Comparison of ENCODE assay signal across 2 cellular contexts in the genomic region with DNA sequence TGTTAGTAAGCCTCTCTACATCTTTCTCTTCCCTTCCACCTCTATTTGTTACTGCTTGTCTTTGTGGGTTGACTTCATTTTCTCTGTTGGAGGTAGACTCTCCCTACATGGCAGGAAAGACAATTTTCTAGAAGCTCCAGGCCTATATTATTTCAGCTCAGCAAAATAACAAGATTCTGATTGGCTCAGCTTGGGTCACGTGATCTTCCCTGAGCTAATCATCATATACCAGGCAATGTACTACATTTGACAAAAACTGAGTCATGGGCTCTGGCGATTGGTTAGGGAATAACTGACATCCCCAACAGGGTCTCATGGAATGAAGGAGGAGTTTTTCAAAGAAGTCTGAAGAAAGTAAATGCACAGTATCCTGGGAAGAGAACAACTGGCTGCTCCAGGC.
TF ChIP-seq lines count a peak whose summit lies in the region.

No MANE protein-coding gene starts in this region.

TF ChIP-seq in Ishikawa, 13 proteins besides CTCF, POLR2A, EP300 and RAD21 (continued from another document):
- TF ChIP-seq, protein P1, sequence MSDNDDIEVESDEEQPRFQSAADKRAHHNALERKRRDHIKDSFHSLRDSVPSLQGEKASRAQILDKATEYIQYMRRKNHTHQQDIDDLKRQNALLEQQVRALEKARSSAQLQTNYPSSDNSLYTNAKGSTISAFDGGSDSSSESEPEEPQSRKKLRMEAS (IDR thresholded peaks at IDR 0.05), result no peak
- TF ChIP-seq, protein P2, sequence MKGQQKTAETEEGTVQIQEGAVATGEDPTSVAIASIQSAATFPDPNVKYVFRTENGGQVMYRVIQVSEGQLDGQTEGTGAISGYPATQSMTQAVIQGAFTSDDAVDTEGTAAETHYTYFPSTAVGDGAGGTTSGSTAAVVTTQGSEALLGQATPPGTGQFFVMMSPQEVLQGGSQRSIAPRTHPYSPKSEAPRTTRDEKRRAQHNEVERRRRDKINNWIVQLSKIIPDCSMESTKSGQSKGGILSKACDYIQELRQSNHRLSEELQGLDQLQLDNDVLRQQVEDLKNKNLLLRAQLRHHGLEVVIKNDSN (IDR thresholded peaks at IDR 0.05), result 0 out of 2 replicates have a peak, but pooled peaks have one; percentile 16
- no peak for TF ChIP-seq FOXM1 (IDR thresholded peaks at IDR 0.05; ENCODE audit: borderline replicate concordance, low read depth)

TF ChIP-seq in K562, 482 proteins besides CTCF, POLR2A, EP300 and RAD21:
- TF ChIP-seq, protein P3, sequence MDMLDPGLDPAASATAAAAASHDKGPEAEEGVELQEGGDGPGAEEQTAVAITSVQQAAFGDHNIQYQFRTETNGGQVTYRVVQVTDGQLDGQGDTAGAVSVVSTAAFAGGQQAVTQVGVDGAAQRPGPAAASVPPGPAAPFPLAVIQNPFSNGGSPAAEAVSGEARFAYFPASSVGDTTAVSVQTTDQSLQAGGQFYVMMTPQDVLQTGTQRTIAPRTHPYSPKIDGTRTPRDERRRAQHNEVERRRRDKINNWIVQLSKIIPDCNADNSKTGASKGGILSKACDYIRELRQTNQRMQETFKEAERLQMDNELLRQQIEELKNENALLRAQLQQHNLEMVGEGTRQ (CRISPR knock-in tag; IDR thresholded peaks at IDR 0.05), result peak; percentile 72
- TF ChIP-seq, protein P4, sequence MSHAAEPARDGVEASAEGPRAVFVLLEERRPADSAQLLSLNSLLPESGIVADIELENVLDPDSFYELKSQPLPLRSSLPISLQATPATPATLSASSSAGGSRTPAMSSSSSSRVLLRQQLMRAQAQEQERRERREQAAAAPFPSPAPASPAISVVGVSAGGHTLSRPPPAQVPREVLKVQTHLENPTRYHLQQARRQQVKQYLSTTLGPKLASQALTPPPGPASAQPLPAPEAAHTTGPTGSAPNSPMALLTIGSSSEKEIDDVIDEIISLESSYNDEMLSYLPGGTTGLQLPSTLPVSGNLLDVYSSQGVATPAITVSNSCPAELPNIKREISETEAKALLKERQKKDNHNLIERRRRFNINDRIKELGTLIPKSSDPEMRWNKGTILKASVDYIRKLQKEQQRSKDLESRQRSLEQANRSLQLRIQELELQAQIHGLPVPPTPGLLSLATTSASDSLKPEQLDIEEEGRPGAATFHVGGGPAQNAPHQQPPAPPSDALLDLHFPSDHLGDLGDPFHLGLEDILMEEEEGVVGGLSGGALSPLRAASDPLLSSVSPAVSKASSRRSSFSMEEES (CRISPR knock-in tag; IDR thresholded peaks at IDR 0.05), result peak; percentile 92
- peak; percentile 62 for TF ChIP-seq CBFA2T2 (conservative IDR thresholded peaks at IDR 0.05)
- TF ChIP-seq, protein P2 (CRISPR knock-in tag; IDR thresholded peaks at IDR 0.05), result peak; percentile 29; the same call in 1 of the 2 replicates
- no peak for TF ChIP-seq ZNF551 (CRISPR knock-in tag; IDR thresholded peaks at IDR 0.05)
- TF ChIP-seq TOE1 (IDR thresholded peaks at IDR 0.05; ENCODE audit: borderline replicate concordance), result peak; percentile 90
- no peak for TF ChIP-seq TOE1 (CRISPR knock-in tag; IDR thresholded peaks at IDR 0.05; ENCODE audit: borderline replicate concordance, low read depth)
- TF ChIP-seq MAFF (IDR thresholded peaks at IDR 0.05; ENCODE audit: low read length), result no peak
- TF ChIP-seq RAD51 (IDR thresholded peaks at IDR 0.05; ENCODE audit: borderline replicate concordance, low read depth), result peak; percentile 92
